29 cellular contexts compared by ENCODE assay signal in the genomic region with DNA sequence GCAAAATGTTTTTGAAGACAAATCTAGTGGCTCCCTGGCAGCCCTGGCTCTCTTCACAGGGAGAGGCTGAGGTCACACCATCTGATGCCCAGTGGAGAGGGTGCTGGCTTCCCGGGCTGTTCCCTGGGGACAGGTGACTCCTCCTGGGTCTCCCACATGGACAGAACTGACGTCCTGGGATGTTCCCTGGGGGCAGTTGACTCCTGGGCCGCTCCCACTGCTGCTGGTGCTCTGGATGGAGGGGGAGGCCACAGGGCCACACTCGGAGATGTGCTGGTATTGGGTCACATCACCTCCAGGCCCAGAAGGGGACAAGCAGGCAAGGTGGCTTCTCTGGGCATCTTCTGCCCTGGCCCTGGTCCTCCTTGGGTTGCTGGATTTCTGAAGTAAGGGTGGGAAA.
"Had no signal": no experiment of that assay in that cellular context is flagged by ENCODE, and none has a peak within 500 bp of the region (broad histone marks: within the 10 kb centered on the region; RNA-seq: fewer than 3 reads in every experiment).

No MANE protein-coding gene starts in this region.

- H3K27ac ChIP-seq: adrenal gland, body of pancreas, brain microvascular endothelial cell, breast epithelium, VCaP had no signal

- DNase-seq: activated B cell treated with CpG ODN at 0.5 μM for 24 hours; activated CD4-positive, alpha-beta memory T cell treated with anti-CD3 and anti-CD28 coated beads for 36 hours; activated CD4-positive, alpha-beta T cell treated with anti-CD3 and anti-CD28 coated beads for 4 hours; activated CD4-positive, alpha-beta T cell treated with anti-CD3 and anti-CD28 coated beads, Interleukin-2, amount 10 ng/mL, durations not matched to agents 24 days and 14 days; activated CD4-positive, alpha-beta T cell treated with anti-CD3 and anti-CD28 coated beads, Interleukin-2, amount 50 U/mL, for 1 hour; activated CD4-positive, alpha-beta T cell treated with anti-CD3 and anti-CD28 coated beads, Interleukin-2, amount 50 U/mL, for 4 hours; activated CD4-positive, CD25-positive, alpha-beta regulatory T cell treated with anti-CD3 and anti-CD28 coated beads, Interleukin-2, amount 50 U/mL, for 72 hours; activated CD8-positive, alpha-beta memory T cell treated with anti-CD3 and anti-CD28 coated beads, Interleukin-2, amount 50 U/mL, for 4 hours; activated CD8-positive, alpha-beta T cell treated with anti-CD3 and anti-CD28 coated beads for 36 hours; activated effector memory CD4-positive, alpha-beta T cell treated with anti-CD3 and anti-CD28 coated beads, Interleukin-2, amount 50 U/mL, for 16 hours; activated gamma-delta T cell treated with Interleukin-2 at 50 U/mL for 16 hours; activated naive CD4-positive, alpha-beta T cell; activated naive CD4-positive, alpha-beta T cell treated with anti-CD3 and anti-CD28 coated beads for 36 hours; activated naive CD4-positive, alpha-beta T cell treated with anti-CD3 and anti-CD28 coated beads, Interleukin-2, amount 50 U/mL, for 16 hours; activated naive CD8-positive, alpha-beta T cell treated with anti-CD3 and anti-CD28 coated beads for 36 hours; activated T-cell treated with anti-CD3 and anti-CD28 coated beads for 4 hours; activated T-cell treated with anti-CD3 and anti-CD28 coated beads, Interleukin-2, amount 50 U/mL, for 1 hour; activated T-cell treated with anti-CD3 and anti-CD28 coated beads, Interleukin-2, amount 50 U/mL, for 4 hours; activated T-cell treated with anti-CD3 and anti-CD28 coated beads, Interleukin-2, amount 50 U/mL, for 72 hours; adrenal gland; amniotic stem cell; aorta; body of pancreas; brain microvascular endothelial cell; central memory CD4-positive, alpha-beta T cell; T-helper 2 cell; T-helper 9 cell had no signal

- H3K36me3 ChIP-seq: adrenal gland, brain microvascular endothelial cell, breast epithelium had no signal

- H3K4me3 ChIP-seq: adrenal gland, body of pancreas, breast epithelium had no signal

- H3K27me3 ChIP-seq: adrenal gland, body of pancreas, brain microvascular endothelial cell, breast epithelium had no signal

- H3K4me1 ChIP-seq: adrenal gland, body of pancreas, breast epithelium had no signal
